1 cellular context compared by ENCODE assay signal in the genomic region with DNA sequence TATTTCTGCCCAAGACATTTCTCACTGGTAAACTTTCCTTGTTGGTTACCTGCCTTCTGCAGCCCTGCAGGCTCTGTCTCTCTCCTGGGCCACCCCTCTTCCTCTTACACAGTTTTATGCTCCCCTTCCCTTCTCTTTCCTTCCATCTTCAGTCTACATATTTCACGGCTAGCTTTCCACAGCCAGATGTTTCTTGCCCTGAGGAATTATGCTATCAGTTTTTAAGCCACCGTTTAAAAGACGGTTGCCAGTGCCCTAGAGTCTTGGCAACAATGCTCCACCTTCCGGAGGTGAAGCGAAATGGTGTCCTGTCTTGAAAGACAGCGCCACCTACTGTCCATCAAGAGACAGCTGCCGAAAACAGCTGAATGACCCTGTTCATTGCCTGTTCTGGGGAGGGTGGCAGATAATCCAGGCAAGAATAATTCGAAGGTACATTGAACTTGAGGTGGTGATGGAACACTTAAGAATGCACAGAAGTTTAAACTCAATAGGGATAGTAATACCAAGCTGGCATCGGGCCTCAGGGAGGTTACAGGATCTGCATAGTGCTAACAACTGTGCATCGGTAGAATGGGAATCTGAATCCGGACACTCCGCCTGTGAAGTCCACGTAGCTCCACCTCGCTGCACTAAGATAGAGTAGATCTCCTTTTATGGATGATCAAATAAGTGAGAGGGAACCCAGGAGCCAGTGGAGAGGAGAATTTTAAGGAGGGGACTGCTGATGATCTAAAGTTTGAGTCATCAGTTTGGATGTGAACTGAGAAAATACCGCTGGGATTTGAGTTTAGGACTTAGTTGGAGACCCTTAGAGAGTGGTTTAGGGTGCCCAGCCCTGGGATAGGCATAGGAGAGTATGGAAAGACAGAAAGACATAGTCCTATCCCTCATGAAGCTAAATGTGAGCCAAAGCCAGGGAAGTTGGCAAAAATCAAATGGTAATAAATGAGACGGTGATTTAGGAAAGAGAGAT.
TF ChIP-seq lines count a peak whose summit lies in the region.

No MANE protein-coding gene starts in this region.

TF ChIP-seq in HepG2, 621 proteins besides CTCF, POLR2A, EP300 and RAD21 (continued from another document and continues in another):
- TF ChIP-seq, protein P1, sequence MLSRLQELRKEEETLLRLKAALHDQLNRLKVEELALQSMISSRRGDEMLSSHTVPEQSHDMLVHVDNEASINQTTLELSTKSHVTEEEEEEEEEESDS (CRISPR knock-in tag; IDR thresholded peaks at IDR 0.05; ENCODE audit: borderline replicate concordance): no peak
- TF ChIP-seq KLF9 (CRISPR knock-in tag; IDR thresholded peaks at IDR 0.05; ENCODE audit: low read depth) (peak; percentile 47; the same call in 1 of the 2 replicates), RAD51 (IDR thresholded peaks at IDR 0.05; ENCODE audit: borderline replicate concordance) (no peak), ESRRA (CRISPR knock-in tag; IDR thresholded peaks at IDR 0.05; ENCODE audit: low read depth) (no peak), ZNF256 (CRISPR knock-in tag; conservative IDR thresholded peaks at IDR 0.05) (no peak), FOXM1 (CRISPR knock-in tag; IDR thresholded peaks at IDR 0.05) (no peak), MTF2 (CRISPR knock-in tag; IDR thresholded peaks at IDR 0.05; ENCODE audit: borderline replicate concordance) (peak; percentile 61; the same call in 1 of the 2 replicates), HOXD1 (CRISPR knock-in tag; IDR thresholded peaks at IDR 0.05) (no peak), MIER2 (CRISPR knock-in tag; IDR thresholded peaks at IDR 0.05) (no peak), EZH2 (conservative IDR thresholded peaks at IDR 0.05; ENCODE audit: low read depth, low read length) (no peak), GABPA (IDR thresholded peaks at IDR 0.05; ENCODE audit: low read depth, low read length) (no peak), GABPA (CRISPR knock-in tag; IDR thresholded peaks at IDR 0.05; ENCODE audit: low read depth) (peak; percentile 33; the same call in 1 of the 2 replicates), ZNF572 (CRISPR knock-in tag; IDR thresholded peaks at IDR 0.05) (no peak), ZNF777 (CRISPR knock-in tag; IDR thresholded peaks at IDR 0.05) (no peak; the same call in 1 of the 2 replicates), MIER3 (CRISPR knock-in tag; IDR thresholded peaks at IDR 0.05; ENCODE audit: borderline replicate concordance) (peak; percentile 85; the same call in 1 of the 2 replicates), POLR2G (IDR thresholded peaks at IDR 0.05; ENCODE audit: low read depth, low read length) (no peak), IRF2 (CRISPR knock-in tag; IDR thresholded peaks at IDR 0.05) (peak; percentile 82; the same call in 1 of the 2 replicates), TCF12 (IDR thresholded peaks at IDR 0.05) (no peak), TCF12 (CRISPR knock-in tag; IDR thresholded peaks at IDR 0.05) (no peak), CREB1 (IDR thresholded peaks at IDR 0.05) (no peak), CREB1 (CRISPR knock-in tag; IDR thresholded peaks at IDR 0.05) (no peak), PAWR (CRISPR knock-in tag; IDR thresholded peaks at IDR 0.05; ENCODE audit: borderline replicate concordance) (no peak), FOXK1 (CRISPR knock-in tag; IDR thresholded peaks at IDR 0.05; ENCODE audit: borderline replicate concordance, low read depth) (no peak; the same call in 1 of the 2 replicates), SOX6 (IDR thresholded peaks at IDR 0.05) (no peak), SOX6 (CRISPR knock-in tag; IDR thresholded peaks at IDR 0.05) (peak; percentile 59), YEATS4 (CRISPR knock-in tag; IDR thresholded peaks at IDR 0.05; ENCODE audit: borderline replicate concordance) (0 out of 2 replicates have a peak, but pooled peaks have one; percentile 42), ELF3 (CRISPR knock-in tag; IDR thresholded peaks at IDR 0.05) (peak; percentile 76; the same call in 1 of the 2 replicates), SMC3 (IDR thresholded peaks at IDR 0.05; ENCODE audit: low read length) (peak; percentile 97), SIN3B (IDR thresholded peaks at IDR 0.05; ENCODE audit: low read length) (no peak), CCDC6 (CRISPR knock-in tag; IDR thresholded peaks at IDR 0.05) (no peak), ZNF274 (CRISPR knock-in tag; IDR thresholded peaks at IDR 0.05) (no peak), ZNF678 (CRISPR knock-in tag; IDR thresholded peaks at IDR 0.05) (no peak), MTA1 (CRISPR knock-in tag; IDR thresholded peaks at IDR 0.05; ENCODE audit: borderline replicate concordance) (no peak), GPN1 (CRISPR knock-in tag; IDR thresholded peaks at IDR 0.05; ENCODE audit: borderline replicate concordance) (no peak), EEA1 (CRISPR knock-in tag; IDR thresholded peaks at IDR 0.05; ENCODE audit: borderline replicate concordance) (no peak), SMAD1 (CRISPR knock-in tag; IDR thresholded peaks at IDR 0.05; ENCODE audit: borderline replicate concordance, low read depth) (no peak), TRIM24 (CRISPR knock-in tag; IDR thresholded peaks at IDR 0.05) (no peak)
- TF ChIP-seq, protein P2, sequence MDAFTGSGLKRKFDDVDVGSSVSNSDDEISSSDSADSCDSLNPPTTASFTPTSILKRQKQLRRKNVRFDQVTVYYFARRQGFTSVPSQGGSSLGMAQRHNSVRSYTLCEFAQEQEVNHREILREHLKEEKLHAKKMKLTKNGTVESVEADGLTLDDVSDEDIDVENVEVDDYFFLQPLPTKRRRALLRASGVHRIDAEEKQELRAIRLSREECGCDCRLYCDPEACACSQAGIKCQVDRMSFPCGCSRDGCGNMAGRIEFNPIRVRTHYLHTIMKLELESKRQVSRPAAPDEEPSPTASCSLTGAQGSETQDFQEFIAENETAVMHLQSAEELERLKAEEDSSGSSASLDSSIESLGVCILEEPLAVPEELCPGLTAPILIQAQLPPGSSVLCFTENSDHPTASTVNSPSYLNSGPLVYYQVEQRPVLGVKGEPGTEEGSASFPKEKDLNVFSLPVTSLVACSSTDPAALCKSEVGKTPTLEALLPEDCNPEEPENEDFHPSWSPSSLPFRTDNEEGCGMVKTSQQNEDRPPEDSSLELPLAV (CRISPR knock-in tag; conservative IDR thresholded peaks at IDR 0.05; ENCODE audit: low read depth): no peak
- TF ChIP-seq, protein P3, sequence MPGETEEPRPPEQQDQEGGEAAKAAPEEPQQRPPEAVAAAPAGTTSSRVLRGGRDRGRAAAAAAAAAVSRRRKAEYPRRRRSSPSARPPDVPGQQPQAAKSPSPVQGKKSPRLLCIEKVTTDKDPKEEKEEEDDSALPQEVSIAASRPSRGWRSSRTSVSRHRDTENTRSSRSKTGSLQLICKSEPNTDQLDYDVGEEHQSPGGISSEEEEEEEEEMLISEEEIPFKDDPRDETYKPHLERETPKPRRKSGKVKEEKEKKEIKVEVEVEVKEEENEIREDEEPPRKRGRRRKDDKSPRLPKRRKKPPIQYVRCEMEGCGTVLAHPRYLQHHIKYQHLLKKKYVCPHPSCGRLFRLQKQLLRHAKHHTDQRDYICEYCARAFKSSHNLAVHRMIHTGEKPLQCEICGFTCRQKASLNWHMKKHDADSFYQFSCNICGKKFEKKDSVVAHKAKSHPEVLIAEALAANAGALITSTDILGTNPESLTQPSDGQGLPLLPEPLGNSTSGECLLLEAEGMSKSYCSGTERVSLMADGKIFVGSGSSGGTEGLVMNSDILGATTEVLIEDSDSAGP (CRISPR knock-in tag; IDR thresholded peaks at IDR 0.05; ENCODE audit: borderline replicate concordance): no peak
- TF ChIP-seq, protein P4, sequence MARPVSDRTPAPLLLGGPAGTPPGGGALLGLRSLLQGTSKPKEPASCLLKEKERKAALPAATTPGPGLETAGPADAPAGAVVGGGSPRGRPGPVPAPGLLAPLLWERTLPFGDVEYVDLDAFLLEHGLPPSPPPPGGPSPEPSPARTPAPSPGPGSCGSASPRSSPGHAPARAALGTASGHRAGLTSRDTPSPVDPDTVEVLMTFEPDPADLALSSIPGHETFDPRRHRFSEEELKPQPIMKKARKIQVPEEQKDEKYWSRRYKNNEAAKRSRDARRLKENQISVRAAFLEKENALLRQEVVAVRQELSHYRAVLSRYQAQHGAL (CRISPR knock-in tag; IDR thresholded peaks at IDR 0.05; ENCODE audit: not compliant biosample characterization): no peak
- TF ChIP-seq, protein P5, sequence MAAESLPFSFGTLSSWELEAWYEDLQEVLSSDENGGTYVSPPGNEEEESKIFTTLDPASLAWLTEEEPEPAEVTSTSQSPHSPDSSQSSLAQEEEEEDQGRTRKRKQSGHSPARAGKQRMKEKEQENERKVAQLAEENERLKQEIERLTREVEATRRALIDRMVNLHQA (CRISPR knock-in tag; IDR thresholded peaks at IDR 0.05): no peak
- TF ChIP-seq, protein P6, sequence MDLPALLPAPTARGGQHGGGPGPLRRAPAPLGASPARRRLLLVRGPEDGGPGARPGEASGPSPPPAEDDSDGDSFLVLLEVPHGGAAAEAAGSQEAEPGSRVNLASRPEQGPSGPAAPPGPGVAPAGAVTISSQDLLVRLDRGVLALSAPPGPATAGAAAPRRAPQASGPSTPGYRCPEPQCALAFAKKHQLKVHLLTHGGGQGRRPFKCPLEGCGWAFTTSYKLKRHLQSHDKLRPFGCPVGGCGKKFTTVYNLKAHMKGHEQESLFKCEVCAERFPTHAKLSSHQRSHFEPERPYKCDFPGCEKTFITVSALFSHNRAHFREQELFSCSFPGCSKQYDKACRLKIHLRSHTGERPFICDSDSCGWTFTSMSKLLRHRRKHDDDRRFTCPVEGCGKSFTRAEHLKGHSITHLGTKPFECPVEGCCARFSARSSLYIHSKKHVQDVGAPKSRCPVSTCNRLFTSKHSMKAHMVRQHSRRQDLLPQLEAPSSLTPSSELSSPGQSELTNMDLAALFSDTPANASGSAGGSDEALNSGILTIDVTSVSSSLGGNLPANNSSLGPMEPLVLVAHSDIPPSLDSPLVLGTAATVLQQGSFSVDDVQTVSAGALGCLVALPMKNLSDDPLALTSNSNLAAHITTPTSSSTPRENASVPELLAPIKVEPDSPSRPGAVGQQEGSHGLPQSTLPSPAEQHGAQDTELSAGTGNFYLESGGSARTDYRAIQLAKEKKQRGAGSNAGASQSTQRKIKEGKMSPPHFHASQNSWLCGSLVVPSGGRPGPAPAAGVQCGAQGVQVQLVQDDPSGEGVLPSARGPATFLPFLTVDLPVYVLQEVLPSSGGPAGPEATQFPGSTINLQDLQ (CRISPR knock-in tag; IDR thresholded peaks at IDR 0.05): no peak
- TF ChIP-seq, protein P7, sequence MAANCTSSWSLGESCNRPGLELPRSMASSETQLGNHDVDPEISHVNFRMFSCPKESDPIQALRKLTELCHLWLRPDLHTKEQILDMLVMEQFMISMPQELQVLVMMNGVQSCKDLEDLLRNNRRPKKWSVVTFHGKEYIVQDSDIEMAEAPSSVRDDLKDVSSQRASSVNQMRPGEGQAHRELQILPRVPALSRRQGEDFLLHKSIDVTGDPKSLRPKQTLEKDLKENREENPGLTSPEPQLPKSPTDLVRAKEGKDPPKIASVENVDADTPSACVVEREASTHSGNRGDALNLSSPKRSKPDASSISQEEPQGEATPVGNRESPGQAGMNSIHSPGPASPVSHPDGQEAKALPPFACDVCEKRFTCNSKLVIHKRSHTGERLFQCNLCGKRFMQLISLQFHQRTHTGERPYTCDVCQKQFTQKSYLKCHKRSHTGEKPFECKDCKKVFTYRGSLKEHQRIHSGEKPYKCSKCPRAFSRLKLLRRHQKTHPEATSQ (CRISPR knock-in tag; IDR thresholded peaks at IDR 0.05; ENCODE audit: borderline replicate concordance): no peak
- TF ChIP-seq, protein P8, sequence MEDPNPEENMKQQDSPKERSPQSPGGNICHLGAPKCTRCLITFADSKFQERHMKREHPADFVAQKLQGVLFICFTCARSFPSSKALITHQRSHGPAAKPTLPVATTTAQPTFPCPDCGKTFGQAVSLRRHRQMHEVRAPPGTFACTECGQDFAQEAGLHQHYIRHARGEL (CRISPR knock-in tag; IDR thresholded peaks at IDR 0.05): no peak
- TF ChIP-seq, protein P9, sequence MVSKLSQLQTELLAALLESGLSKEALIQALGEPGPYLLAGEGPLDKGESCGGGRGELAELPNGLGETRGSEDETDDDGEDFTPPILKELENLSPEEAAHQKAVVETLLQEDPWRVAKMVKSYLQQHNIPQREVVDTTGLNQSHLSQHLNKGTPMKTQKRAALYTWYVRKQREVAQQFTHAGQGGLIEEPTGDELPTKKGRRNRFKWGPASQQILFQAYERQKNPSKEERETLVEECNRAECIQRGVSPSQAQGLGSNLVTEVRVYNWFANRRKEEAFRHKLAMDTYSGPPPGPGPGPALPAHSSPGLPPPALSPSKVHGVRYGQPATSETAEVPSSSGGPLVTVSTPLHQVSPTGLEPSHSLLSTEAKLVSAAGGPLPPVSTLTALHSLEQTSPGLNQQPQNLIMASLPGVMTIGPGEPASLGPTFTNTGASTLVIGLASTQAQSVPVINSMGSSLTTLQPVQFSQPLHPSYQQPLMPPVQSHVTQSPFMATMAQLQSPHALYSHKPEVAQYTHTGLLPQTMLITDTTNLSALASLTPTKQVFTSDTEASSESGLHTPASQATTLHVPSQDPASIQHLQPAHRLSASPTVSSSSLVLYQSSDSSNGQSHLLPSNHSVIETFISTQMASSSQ (IDR thresholded peaks at IDR 0.05; ENCODE audit: low read depth): no peak
- TF ChIP-seq, protein P9 (CRISPR knock-in tag; IDR thresholded peaks at IDR 0.05; ENCODE audit: borderline replicate concordance): no peak
- TF ChIP-seq, protein P10, sequence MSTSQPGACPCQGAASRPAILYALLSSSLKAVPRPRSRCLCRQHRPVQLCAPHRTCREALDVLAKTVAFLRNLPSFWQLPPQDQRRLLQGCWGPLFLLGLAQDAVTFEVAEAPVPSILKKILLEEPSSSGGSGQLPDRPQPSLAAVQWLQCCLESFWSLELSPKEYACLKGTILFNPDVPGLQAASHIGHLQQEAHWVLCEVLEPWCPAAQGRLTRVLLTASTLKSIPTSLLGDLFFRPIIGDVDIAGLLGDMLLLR (CRISPR knock-in tag; IDR thresholded peaks at IDR 0.05): no peak
- TF ChIP-seq, protein P11, sequence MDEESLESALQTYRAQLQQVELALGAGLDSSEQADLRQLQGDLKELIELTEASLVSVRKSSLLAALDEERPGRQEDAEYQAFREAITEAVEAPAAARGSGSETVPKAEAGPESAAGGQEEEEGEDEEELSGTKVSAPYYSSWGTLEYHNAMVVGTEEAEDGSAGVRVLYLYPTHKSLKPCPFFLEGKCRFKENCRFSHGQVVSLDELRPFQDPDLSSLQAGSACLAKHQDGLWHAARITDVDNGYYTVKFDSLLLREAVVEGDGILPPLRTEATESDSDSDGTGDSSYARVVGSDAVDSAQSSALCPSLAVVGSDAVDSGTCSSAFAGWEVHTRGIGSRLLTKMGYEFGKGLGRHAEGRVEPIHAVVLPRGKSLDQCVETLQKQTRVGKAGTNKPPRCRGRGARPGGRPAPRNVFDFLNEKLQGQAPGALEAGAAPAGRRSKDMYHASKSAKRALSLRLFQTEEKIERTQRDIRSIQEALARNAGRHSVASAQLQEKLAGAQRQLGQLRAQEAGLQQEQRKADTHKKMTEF (CRISPR knock-in tag; IDR thresholded peaks at IDR 0.05): peak; percentile 68; the same call in 1 of the 2 replicates
